In the genomic region with DNA sequence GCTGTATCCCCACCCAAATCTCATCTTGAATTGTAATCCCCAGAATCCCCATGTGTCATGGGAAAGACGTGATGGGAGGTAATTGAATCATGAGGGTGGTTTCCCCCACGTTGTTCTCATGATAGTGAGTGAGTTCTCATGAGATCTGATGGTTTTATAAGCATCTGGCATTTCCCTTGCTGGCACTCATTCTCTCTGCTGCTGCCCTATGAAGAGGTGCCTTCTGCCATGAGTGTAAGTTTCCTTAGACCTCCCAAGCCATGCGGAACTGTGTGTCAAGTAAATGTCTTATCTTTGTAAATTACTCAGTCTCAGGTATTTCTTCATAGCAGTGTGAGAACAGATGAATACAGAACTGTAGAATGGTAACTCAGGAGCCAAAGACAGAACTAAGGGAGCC, we compare ENCODE assay signal across 8 cellular contexts. TPM values are rescaled to one million over a fixed set of nuclear protein-coding genes. Genes with fewer than 3 reads are reported as not detected.
"Had no signal": no experiment of that assay in that cellular context is flagged by ENCODE, and none has a peak within 500 bp of the region (broad histone marks: within the 10 kb centered on the region; RNA-seq: fewer than 3 reads in every experiment).

No MANE protein-coding gene starts in this region.

RNA-seq across cellular contexts. Expression of gene ICOS, which starts 5.3 kb away (rescaled TPM):
- total RNA-seq: dermis microvascular lymphatic vessel endothelial cell, left ventricle myocardium inferior, mesothelial cell of epicardium, myocyte, occipital lobe, progenitor cell of endocrine pancreas had no signal
- polyA plus RNA-seq: hepatocyte, pancreas had no signal
